In genomic region chr5:172454355-172455086, GRCh38 we compare ENCODE assay signal across 8 cellular contexts. TPM values are rescaled to one million over a fixed set of nuclear protein-coding genes. Genes with fewer than 3 reads are reported as not detected.
A peak's percentile ranks its signal among the peaks of the same experiment; 100 is the strongest.
DNase-seq lines count a peak whose midpoint lies in the region; ATAC-seq and TF ChIP-seq lines count a peak whose summit lies in the region.

Gene SH3PXD2B (minus strand): TSS chr5:172454525. CDS start chr5:172454352, 173 bp downstream.

- H3K36me3 ChIP-seq in SU-DHL-6 (ENCODE audit: low read length), result no peaks in the 10 kb centered on the region
- peaks cover 9% of the 10 kb centered on the region for H3K36me3 ChIP-seq in skeletal muscle satellite cell (ENCODE audit: insufficient read depth, low read length)

- no peaks in the 10 kb centered on the region for H4K20me1 ChIP-seq in SU-DHL-6 (ENCODE audit: low read depth, low read length)

- peak within 1 kb of the TSS; percentile 43 for H3K4me2 ChIP-seq in SU-DHL-6 (ENCODE audit: low read depth, low read length, poor library complexity, severe bottlenecking)
- peak within 1 kb of the TSS; percentile 99 for H3K4me2 ChIP-seq in skeletal muscle satellite cell (ENCODE audit: low read length)

- H3K4me3 ChIP-seq in SU-DHL-6 (ENCODE audit: insufficient read depth, low read length, poor library complexity, severe bottlenecking), result peak within 1 kb of the TSS; percentile 23
- H3K4me3 ChIP-seq in skeletal muscle satellite cell (ENCODE audit: low read length), result peak within 1 kb of the TSS; percentile 92

- H3K9me3 ChIP-seq in SU-DHL-6 (ENCODE audit: insufficient read depth, low read length) (no peaks in the 10 kb centered on the region), skeletal muscle satellite cell (replicated peaks; ENCODE audit: low read length) (no peaks in the 10 kb centered on the region)

- H3K27me3 ChIP-seq in SU-DHL-6 (ENCODE audit: low read length) (no peaks in the 10 kb centered on the region), skeletal muscle satellite cell (ENCODE audit: control insufficient read depth, insufficient read depth, low read length) (no peaks in the 10 kb centered on the region)

- ATAC-seq in HG03571 (IDR thresholded peaks at IDR 0.05; ENCODE audit: unreplicated experiment), result no peak
- no peak for ATAC-seq in HG02763 (IDR thresholded peaks at IDR 0.05; ENCODE audit: unreplicated experiment)

- H3K9ac ChIP-seq in SU-DHL-6 (ENCODE audit: low read length) (no peak within 1 kb of the TSS; the same call in 1 of the 2 replicates), skeletal muscle satellite cell (ENCODE audit: low read depth, low read length) (peak within 1 kb of the TSS; percentile 93)

- H3K79me2 ChIP-seq in SU-DHL-6 (ENCODE audit: insufficient read depth, low read length), result no peaks in the 10 kb centered on the region

- no peak for TF ChIP-seq CTCF in SU-DHL-6 (IDR thresholded peaks at IDR 0.05; ENCODE audit: insufficient read depth, low read length, poor library complexity, severe bottlenecking)

- no peaks in the 10 kb centered on the region for H3K9me2 ChIP-seq in SU-DHL-6 (replicated peaks; ENCODE audit: insufficient read depth, low read length)

- DNase-seq in GDM1 (lab: John Stamatoyannopoulos, UW), result peak; percentile 37
- DNase-seq in HT1080 (ENCODE audit: low read depth), result peak; percentile 47
- DNase-seq in caudate nucleus (lab: John Stamatoyannopoulos, UW), result peak in 31 of 61 donors; percentile 29 to 81 (median 52)
- peak; percentile 81 for DNase-seq in iPS-NIHi7 (ENCODE audit: extremely low spot score)

- no peaks in the 10 kb centered on the region for H3F3A ChIP-seq in SU-DHL-6 (ENCODE audit: insufficient read depth)

- H2AFZ ChIP-seq in SU-DHL-6 (ENCODE audit: low read depth, low read length, severe bottlenecking), result no peak within 1 kb of the TSS

- H3K4me1 ChIP-seq in skeletal muscle satellite cell (ENCODE audit: control insufficient read depth, insufficient read depth, low read length), result peaks cover 53% of the 10 kb centered on the region

- H3K27ac ChIP-seq in SU-DHL-6 (ENCODE audit: low read depth, low read length) (no peak within 1 kb of the TSS), caudate nucleus (ENCODE audit: low read depth, low read length) (peak within 1 kb of the TSS; percentile 54)

RNA-seq across cellular contexts. Expression of gene SH3PXD2B, which starts in this region (rescaled TPM):
- 5.3 and 6.4 TPM in 2 replicates for total RNA-seq in HT1080 (2014; rRNA removed; shearing (Covaris generic))
- polyA plus RNA-seq in HT1080 (2015; cell fraction: cytosol; rRNA removed), result 2.3 and 2.7 TPM in 2 replicates
- 4.5 and 5.0 TPM in 2 replicates for polyA plus RNA-seq in HT1080 (2015; cell fraction: nucleus; rRNA removed)
- 23.2 and 32.2 TPM in 2 replicates for total RNA-seq in skeletal muscle satellite cell (2012; rRNA removed)
